ENCODE assay signal across 13 cellular contexts in the genomic region with DNA sequence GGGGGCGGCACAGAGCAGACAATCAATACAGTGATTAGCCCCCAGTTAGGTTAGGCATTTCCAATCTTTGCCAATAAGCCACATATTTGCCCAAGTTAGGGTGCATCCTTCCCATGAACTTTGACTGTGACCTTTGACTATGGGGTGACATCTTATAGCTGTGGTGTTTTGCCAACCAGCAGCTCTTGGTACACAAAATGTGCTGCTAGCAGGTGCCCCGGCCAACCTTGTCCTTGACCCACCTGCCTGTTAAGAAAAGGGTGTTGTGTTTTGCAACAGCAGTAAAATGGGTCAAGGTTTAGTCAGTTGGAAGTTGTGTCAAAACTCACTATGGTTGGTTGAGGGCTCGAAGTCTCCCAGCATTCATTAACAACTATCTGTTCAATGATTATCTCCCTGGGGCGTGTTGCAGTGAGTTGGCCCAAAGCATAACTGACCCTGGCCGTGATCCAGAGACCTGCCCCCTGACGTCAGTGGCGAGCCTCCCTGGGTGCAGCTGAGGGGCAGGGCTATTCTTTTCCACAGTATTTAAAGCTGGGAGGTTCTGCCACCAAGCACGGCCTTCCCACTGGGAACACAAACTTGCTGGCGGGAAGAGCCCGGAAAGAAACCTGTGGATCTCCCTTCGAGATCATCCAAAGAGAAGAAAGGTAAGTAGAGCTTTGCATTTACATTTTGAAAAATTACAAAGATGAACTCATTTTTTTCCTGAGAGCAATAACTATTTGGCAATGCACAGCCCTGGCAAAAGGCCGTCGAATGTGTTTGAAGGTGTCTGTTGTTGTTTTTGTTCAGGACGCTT. TPM values are rescaled to one million over a fixed set of nuclear protein-coding genes. Genes with fewer than 3 reads are reported as not detected.
DNase-seq lines count a peak whose midpoint lies in the region; ATAC-seq, FAIRE-seq and TF ChIP-seq lines count a peak whose summit lies in the region.
"Had no signal": no experiment of that assay in that cellular context is flagged by ENCODE, and none has a peak within 500 bp of the region (broad histone marks: within the 10 kb centered on the region; RNA-seq: fewer than 3 reads in every experiment).

PCK1 (plus strand) TSS at position 557 of the 802 bp plus-strand sequence. CDS start 302 bp downstream, outside the sequence.

- no peak within 1 kb of the TSS for H3K4me3 ChIP-seq in heart left ventricle
- peak within 1 kb of the TSS in 1 of 2 donors; percentile 69 for H3K4me3 ChIP-seq in small intestine (ENCODE audit: low read depth in 1 of 2, low read length in 2 of 2)
- H3K4me3 ChIP-seq: SK-N-MC had no signal

- peaks cover 0 to 49% (median 4%) of the 10 kb centered on the region in 9 donors for H3K27me3 ChIP-seq in heart left ventricle
- no peaks in the 10 kb centered on the region for H3K27me3 ChIP-seq in small intestine (ENCODE audit: control insufficient read depth in 2 of 2, insufficient read depth in 2 of 2, low read length in 2 of 2)

- peak; percentile 25 for DNase-seq in HEK293T (ENCODE audit: extremely low spot score)
- DNase-seq in RPMI7951 (ENCODE audit: low read depth): peak; percentile 41
- peak; percentile 42 to 70 (median 53) for DNase-seq in heart left ventricle
- DNase-seq in small intestine: peak; percentile 99
- no peak for DNase-seq in NCI-H1694 (lab: John Stamatoyannopoulos, UW)
- DNase-seq: activated CD4-positive, alpha-beta memory T cell treated with anti-CD3 and anti-CD28 coated beads, Interleukin-2, amount 10 ng/mL, durations not matched to agents 7 days and 5 days; H7; NCI-H2107 had no signal

- ATAC-seq in heart left ventricle (peak; percentile 51 to 83 (median 70)), GM21825 (IDR thresholded peaks at IDR 0.05; ENCODE audit: unreplicated experiment) (no peak), HG03159 (IDR thresholded peaks at IDR 0.05; ENCODE audit: unreplicated experiment) (no peak), HG03175 (IDR thresholded peaks at IDR 0.05; ENCODE audit: unreplicated experiment) (no peak)

- H3K36me3 ChIP-seq in heart left ventricle (no peaks in the 10 kb centered on the region), small intestine (ENCODE audit: control insufficient read depth in 2 of 2, insufficient read depth in 2 of 2, low read length in 2 of 2) (peaks cover 0 to 29% of the 10 kb centered on the region in 2 donors)

- TF ChIP-seq POLR2A in heart left ventricle (IDR thresholded peaks at IDR 0.05): no peak

- TF ChIP-seq CTCF in heart left ventricle (IDR thresholded peaks at IDR 0.05): no peak

- CTCF ChIA-PET in HEK293T (lab: Yijun Ruan, JAX): interaction anchor here (1.1 kb wide), 1 partner anchor 13 kb away, joined by 3 read pairs; no protein-coding TSS in a partner anchor

- WGBS in heart left ventricle, 4 donors: 50 to 59% (median 55%) methylated on average over 14 of the region's 14 CpGs
- 24 to 50% (median 28%) methylated on average over 14 of the region's 14 CpGs for WGBS in small intestine, 3 donors

- no peaks in the 10 kb centered on the region for H3K9me3 ChIP-seq in heart left ventricle
- no peaks in the 10 kb centered on the region for H3K9me3 ChIP-seq in small intestine (ENCODE audit: control insufficient read depth, low read depth)

- no peak for FAIRE-seq in small intestine (lab: Jason Lieb, UNC)
- FAIRE-seq: keratinocyte had no signal

- POLR2A ChIA-PET in HEK293T (lab: Yijun Ruan, JAX): interaction anchor here (1.8 kb wide), 1 partner anchor 21 kb away, joined by 6 read pairs; no protein-coding TSS in a partner anchor

- intact Hi-C loops in heart left ventricle (cut with DNase I): no loop called here

- no peak within 1 kb of the TSS for H3K27ac ChIP-seq in heart left ventricle
- H3K27ac ChIP-seq in small intestine (ENCODE audit: low read depth in 1 of 2, low read length in 1 of 2): peak within 1 kb of the TSS; percentile 77 to 83
- H3K27ac ChIP-seq: SK-N-MC had no signal

- peaks cover 0 to 3% (median 0%) of the 10 kb centered on the region in 12 donors for H3K4me1 ChIP-seq in heart left ventricle
- peaks cover 0 to 10% of the 10 kb centered on the region in 2 donors for H3K4me1 ChIP-seq in small intestine (ENCODE audit: control insufficient read depth in 2 of 2, insufficient read depth in 1 of 2, low read depth in 1 of 2, low read length in 1 of 2)

TF ChIP-seq in HEK293T, 16 proteins besides CTCF, POLR2A, EP300 and RAD21:
- TF ChIP-seq SUZ12 (IDR thresholded peaks at IDR 0.05) (no peak), FOXA1 (IDR thresholded peaks at IDR 0.05) (no peak), L3MBTL2 (conservative IDR thresholded peaks at IDR 0.05) (no peak), FOXM1 (IDR thresholded peaks at IDR 0.05; ENCODE audit: borderline replicate concordance) (no peak), NFRKB (IDR thresholded peaks at IDR 0.05) (no peak), ZNF384 (IDR thresholded peaks at IDR 0.05) (no peak), ELF4 (IDR thresholded peaks at IDR 0.05) (no peak), HDGF (IDR thresholded peaks at IDR 0.05; ENCODE audit: borderline replicate concordance) (no peak), FOXK2 (IDR thresholded peaks at IDR 0.05) (no peak), SP1 (IDR thresholded peaks at IDR 0.05) (no peak), ARNT (IDR thresholded peaks at IDR 0.05) (no peak), TARDBP (IDR thresholded peaks at IDR 0.05) (no peak), CTBP1 (IDR thresholded peaks at IDR 0.05; ENCODE audit: borderline replicate concordance) (no peak), BHLHE40 (IDR thresholded peaks at IDR 0.05; ENCODE audit: borderline replicate concordance) (no peak), LEF1 (IDR thresholded peaks at IDR 0.05; ENCODE audit: borderline replicate concordance) (no peak)
- TF ChIP-seq, protein P1, sequence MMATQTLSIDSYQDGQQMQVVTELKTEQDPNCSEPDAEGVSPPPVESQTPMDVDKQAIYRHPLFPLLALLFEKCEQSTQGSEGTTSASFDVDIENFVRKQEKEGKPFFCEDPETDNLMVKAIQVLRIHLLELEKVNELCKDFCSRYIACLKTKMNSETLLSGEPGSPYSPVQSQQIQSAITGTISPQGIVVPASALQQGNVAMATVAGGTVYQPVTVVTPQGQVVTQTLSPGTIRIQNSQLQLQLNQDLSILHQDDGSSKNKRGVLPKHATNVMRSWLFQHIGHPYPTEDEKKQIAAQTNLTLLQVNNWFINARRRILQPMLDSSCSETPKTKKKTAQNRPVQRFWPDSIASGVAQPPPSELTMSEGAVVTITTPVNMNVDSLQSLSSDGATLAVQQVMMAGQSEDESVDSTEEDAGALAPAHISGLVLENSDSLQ (IDR thresholded peaks at IDR 0.05): no peak
TF ChIP-seq in HEK293T: peak in this region for 0.

RNA-seq across cellular contexts. Expression of gene PCK1, which starts in this region (rescaled TPM):
- total RNA-seq in RPMI7951 (2014; rRNA removed; shearing (Covaris generic)): not detected in 2 replicates
- 10 to 100 TPM in 1 of 9 donors, 1 to 10 TPM in 1, under 1 TPM in 5, not detected in 2; 0.13 to 22.0 (median 0.24) TPM for total RNA-seq in heart left ventricle
- polyA plus RNA-seq in heart left ventricle: under 1 TPM; 0.42 to 0.55 TPM
- 100 to 1,000 TPM in 2 of 3 donors, 10 to 100 TPM in 1; 29.6 to 439 (median 165) TPM for polyA plus RNA-seq in small intestine
- total RNA-seq: activated CD4-positive, alpha-beta memory T cell treated with anti-CD3 and anti-CD28 coated beads, Interleukin-2, amount 10 ng/mL, durations not matched to agents 7 days and 5 days; H7 had no signal
- polyA plus RNA-seq: keratinocyte had no signal

Comparison
In these comparisons a context has a peak if more than half of its experiments do, and no peak if none do; other contexts are left out.
1. RNA of gene PCK1 (polyA plus RNA-seq): 29.6 to 439 TPM in small intestine; 0.42 to 0.55 TPM in heart left ventricle; every median in the first group is over 10 times any median in the second.
2. Peak in DNase-seq in RPMI7951; RNA of the gene not detected or under 1 TPM.
3. ATAC-seq: peak in heart left ventricle (4 of 4); none in GM21825 (single experiment), HG03159 (single experiment) and HG03175 (single experiment).
4. H3K27ac ChIP-seq: peak in small intestine (2 of 2); none in heart left ventricle (0 of 12).